Comparison of ENCODE assay signal across 22 cellular contexts in the genomic region with DNA sequence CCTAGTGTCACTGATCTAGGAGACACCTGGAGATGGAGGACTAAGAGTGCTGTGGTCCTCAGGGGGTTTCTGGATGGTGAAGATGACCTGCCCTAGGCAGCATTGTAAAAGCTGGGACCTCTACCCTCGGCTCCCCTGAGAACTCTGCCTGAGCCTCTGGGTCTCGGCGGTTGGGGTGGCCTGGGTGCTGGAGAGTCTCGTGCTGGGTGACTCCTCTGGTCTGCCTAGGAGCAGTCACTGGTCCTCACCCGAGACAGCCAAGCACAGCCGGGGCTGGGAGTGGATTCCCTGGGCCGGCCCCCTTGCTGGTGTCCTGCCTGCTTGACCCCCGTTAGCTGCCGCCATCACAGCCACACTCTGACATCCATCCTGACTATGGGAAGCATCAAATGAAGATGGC. TPM values are rescaled to one million over a fixed set of nuclear protein-coding genes. Genes with fewer than 3 reads are reported as not detected.
DNase-seq lines count a peak whose midpoint lies in the region; ATAC-seq, FAIRE-seq and TF ChIP-seq lines count a peak whose summit lies in the region.
"Had no signal": no experiment of that assay in that cellular context is flagged by ENCODE, and none has a peak within 500 bp of the region (broad histone marks: within the 10 kb centered on the region; RNA-seq: fewer than 3 reads in every experiment).

No MANE protein-coding gene starts in this region.

- H3K79me2 ChIP-seq in HepG2 (ENCODE audit: insufficient read depth, low read length), result peaks cover 18% of the 10 kb centered on the region

- H3K27ac ChIP-seq in BLaER1 (no peak overlapping the region), colonic mucosa (peak overlapping the region; percentile 63), HepG2 (ENCODE audit: extremely low read length, insufficient read depth, low read length) (peak overlapping the region; percentile 86), stomach (peak overlapping the region in 4 of 5 donors; percentile 74 to 86 (median 74))

- no peak for ATAC-seq in HepG2
- ATAC-seq in GM19397 (IDR thresholded peaks at IDR 0.05; ENCODE audit: unreplicated experiment), result no peak
- no peak for ATAC-seq in HG03439 (IDR thresholded peaks at IDR 0.05; ENCODE audit: unreplicated experiment)
- ATAC-seq: CD8-positive, alpha-beta T cell had no signal

- POLR2A ChIA-PET in HepG2 (lab: Yijun Ruan, JAX), result interaction anchor here (1.5 kb wide), 1 partner anchor 368 kb away, joined by 3 read pairs; no protein-coding TSS in a partner anchor

- in situ Hi-C loops in HepG2 (cut with HindIII; ENCODE audit: extremely low pct_ligation_motif_present, low pct_unique_long_range_greater_than_20kb), result no loop called here

- TF ChIP-seq EP300 in HepG2 (IDR thresholded peaks at IDR 0.05; ENCODE audit: low read depth in 2 of 2, low read length in 2 of 2), result no peak
- TF ChIP-seq EP300 in HepG2 (CRISPR knock-in tag; IDR thresholded peaks at IDR 0.05; ENCODE audit: borderline replicate concordance), result no peak
- no peak for TF ChIP-seq EP300 in stomach (IDR thresholded peaks at IDR 0.05)

- no peaks in the 10 kb centered on the region for H3K27me3 ChIP-seq in BLaER1
- no peaks in the 10 kb centered on the region for H3K27me3 ChIP-seq in colonic mucosa
- no peaks in the 10 kb centered on the region for H3K27me3 ChIP-seq in HepG2 (ENCODE audit: control insufficient read depth in 1 of 2, insufficient read depth in 2 of 2, low read length in 2 of 2)
- peaks cover 0 to 1% (median 0%) of the 10 kb centered on the region in 3 donors for H3K27me3 ChIP-seq in stomach
- H3K27me3 ChIP-seq: BLaER1 treated with 17β-estradiol and CSF1 and Interleukin-3, amounts not matched to agents 10 nM and 100 nM had no signal

- no peak for TF ChIP-seq POLR2A in HepG2 (IDR thresholded peaks at IDR 0.05; ENCODE audit: insufficient read depth in 1 of 2, low read depth in 2 of 2, low read length in 2 of 2)
- TF ChIP-seq POLR2A in stomach (IDR thresholded peaks at IDR 0.05), result no peak

- H3K4me2 ChIP-seq in BLaER1 (no peak overlapping the region), HepG2 (ENCODE audit: low read depth, low read length) (no peak overlapping the region)
- H3K4me2 ChIP-seq: BLaER1 treated with 17β-estradiol and CSF1 and Interleukin-3, amounts not matched to agents 10 nM and 100 nM had no signal

- no peak for FAIRE-seq in HepG2 (lab: Jason Lieb, UNC)
- FAIRE-seq: A204.1, GM12891, GM18507, H1 had no signal

- no peaks in the 10 kb centered on the region for H3K9me3 ChIP-seq in BLaER1
- H3K9me3 ChIP-seq in colonic mucosa, result no peaks in the 10 kb centered on the region
- H3K9me3 ChIP-seq in HepG2 (ENCODE audit: low read length), result no peaks in the 10 kb centered on the region
- H3K9me3 ChIP-seq in stomach, result no peaks in the 10 kb centered on the region
- H3K9me3 ChIP-seq: BLaER1 treated with 17β-estradiol and CSF1 and Interleukin-3, amounts not matched to agents 10 nM and 100 nM had no signal

- CTCF ChIA-PET in HepG2 (lab: Yijun Ruan, JAX; ENCODE audit: low intra/inter-chr PET ratio, low total read pairs), result no interaction called here

- intact Hi-C loops in colonic mucosa (cut with DNase I) (no loop called here), HepG2 (cut with micrococcal nuclease; ENCODE audit: unreplicated experiment) (no loop called here), stomach (cut with DNase I; ENCODE audit: low total_unique reads) (no loop called here)

- peaks cover 56% of the 10 kb centered on the region for H3K4me1 ChIP-seq in BLaER1
- H3K4me1 ChIP-seq in colonic mucosa, result peaks cover 14% of the 10 kb centered on the region
- H3K4me1 ChIP-seq in HepG2 (ENCODE audit: insufficient read depth, low read length), result peaks cover 33% of the 10 kb centered on the region
- peaks cover 12 to 76% (median 50%) of the 10 kb centered on the region in 4 donors for H3K4me1 ChIP-seq in stomach

- no peak for TF ChIP-seq RAD21 in HepG2 (CRISPR knock-in tag; IDR thresholded peaks at IDR 0.05)

- peaks cover 85% of the 10 kb centered on the region for H4K20me1 ChIP-seq in BLaER1
- no peaks in the 10 kb centered on the region for H4K20me1 ChIP-seq in HepG2 (ENCODE audit: insufficient read depth, low read length)

- H3K9ac ChIP-seq in BLaER1, result 0 out of 2 replicates have a peak overlapping the region, but pooled peaks have one; percentile 1
- peak overlapping the region in 1 of 2 donors; percentile 52 for H3K9ac ChIP-seq in colonic mucosa (ENCODE audit: low read depth in 2 of 2, low read length in 2 of 2)
- H3K9ac ChIP-seq in HepG2 (ENCODE audit: insufficient read depth, low read depth, low read length), result no peak overlapping the region

- DNase-seq in colonic mucosa (no peak), HepG2 (ENCODE audit: low spot score) (no peak), stomach (no peak), NOMO-1 treated with dmso at 0.1 percent for 144 hours (lab: John Stamatoyannopoulos, UW; ENCODE audit: unreplicated experiment) (no peak), DMS53 treated with DMSO at 0.1 percent for 48 hours (lab: John Stamatoyannopoulos, UW; ENCODE audit: unreplicated experiment) (no peak)
- DNase-seq: CD8-positive, alpha-beta T cell; DMS53; KBM-7; NCI-H1105; NCI-H1694 treated with DMSO at 0.1 percent for 48 hours; NCI-H510A; NCI-H748 treated with DMSO at 0.1 percent for 48 hours; OCI-M1; SIG-M5 had no signal

- WGBS in HepG2 (ENCODE audit: low lambda C conversion rate), result 92% methylated on average over 5 of the region's 9 CpGs
- WGBS in stomach, 5 donors, result 84 to 93% (median 88%) methylated on average over 3 to 9 of the region's 9 CpGs

- no peak for TF ChIP-seq CTCF in colonic mucosa (IDR thresholded peaks at IDR 0.05)
- TF ChIP-seq CTCF in HepG2 (CRISPR knock-in tag; IDR thresholded peaks at IDR 0.05), result no peak
- no peak for TF ChIP-seq CTCF in stomach (IDR thresholded peaks at IDR 0.05)

- peaks cover 87% of the 10 kb centered on the region for H3K36me3 ChIP-seq in BLaER1
- H3K36me3 ChIP-seq in colonic mucosa, result no peaks in the 10 kb centered on the region
- peaks cover 7 to 53% of the 10 kb centered on the region in 2 experiments for H3K36me3 ChIP-seq in HepG2 (replicated peaks in 1 of 2; ENCODE audit: control insufficient read depth in 1 of 2, insufficient read depth in 2 of 2, low read length in 2 of 2)
- H3K36me3 ChIP-seq in stomach, result peaks cover 13 to 66% (median 51%) of the 10 kb centered on the region in 4 donors

- BruUV-seq in HepG2 (replicated peaks; lab: Mats Ljungman, UMichigan), result no TSS peak

- H3K4me3 ChIP-seq in BLaER1, result no peak overlapping the region
- H3K4me3 ChIP-seq in colonic mucosa, result no peak overlapping the region
- H3K4me3 ChIP-seq in HepG2 (replicated peaks in 1 of 3; ENCODE audit: insufficient read depth in 1 of 3, low read depth in 2 of 3, low read length in 3 of 3), result no peak overlapping the region
- H3K4me3 ChIP-seq in stomach, result no peak overlapping the region
- H3K4me3 ChIP-seq: BLaER1 treated with 17β-estradiol and CSF1 and Interleukin-3, amounts not matched to agents 10 nM and 100 nM had no signal

- no peak overlapping the region for H2AFZ ChIP-seq in HepG2 (ENCODE audit: low read length)

TF ChIP-seq in HepG2, 621 proteins besides CTCF, POLR2A, EP300 and RAD21 (continues in another document):
- TF ChIP-seq KLF16 (CRISPR knock-in tag; IDR thresholded peaks at IDR 0.05) (no peak), ZNF501 (CRISPR knock-in tag; IDR thresholded peaks at IDR 0.05) (no peak), ZSCAN12 (CRISPR knock-in tag; IDR thresholded peaks at IDR 0.05) (no peak), ZNF484 (CRISPR knock-in tag; IDR thresholded peaks at IDR 0.05; ENCODE audit: borderline replicate concordance, low read depth) (no peak), KAT8 (CRISPR knock-in tag; IDR thresholded peaks at IDR 0.05) (no peak), ZNF737 (CRISPR knock-in tag; IDR thresholded peaks at IDR 0.05; ENCODE audit: borderline replicate concordance) (no peak)
- TF ChIP-seq, protein P1, sequence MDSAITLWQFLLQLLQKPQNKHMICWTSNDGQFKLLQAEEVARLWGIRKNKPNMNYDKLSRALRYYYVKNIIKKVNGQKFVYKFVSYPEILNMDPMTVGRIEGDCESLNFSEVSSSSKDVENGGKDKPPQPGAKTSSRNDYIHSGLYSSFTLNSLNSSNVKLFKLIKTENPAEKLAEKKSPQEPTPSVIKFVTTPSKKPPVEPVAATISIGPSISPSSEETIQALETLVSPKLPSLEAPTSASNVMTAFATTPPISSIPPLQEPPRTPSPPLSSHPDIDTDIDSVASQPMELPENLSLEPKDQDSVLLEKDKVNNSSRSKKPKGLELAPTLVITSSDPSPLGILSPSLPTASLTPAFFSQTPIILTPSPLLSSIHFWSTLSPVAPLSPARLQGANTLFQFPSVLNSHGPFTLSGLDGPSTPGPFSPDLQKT (CRISPR knock-in tag; IDR thresholded peaks at IDR 0.05; ENCODE audit: borderline replicate concordance), result no peak

RNA-seq across cellular contexts. Expression of a gene that starts 6.7 kb away (rescaled TPM):
- total RNA-seq in colonic mucosa (10 to 100 TPM; 13.8 to 14.0 TPM), HepG2 (2016; rRNA removed; fragmentation: Illumina TruSeq; extraction: Trizol) (13.4 and 16.7 TPM in 2 replicates), stomach (100 to 1,000 TPM in 1 of 5 donors, 10 to 100 TPM in 4; 16.5 to 172 (median 32.4) TPM)
- 8.5 and 10.1 TPM in 2 replicates for total RNA-seq in HepG2 (2016; cell fraction: cytosol; rRNA removed; fragmentation: Illumina TruSeq; extraction: Trizol; ENCODE audit: low read depth)
- total RNA-seq in HepG2 (2016; cell fraction: insoluble cytoplasmic fraction; rRNA removed; fragmentation: Illumina TruSeq; extraction: Trizol), result 13.8 and 17.7 TPM in 2 replicates
- 22.0 and 23.7 TPM in 2 replicates for total RNA-seq in HepG2 (2016; cell fraction: membrane; rRNA removed; fragmentation: Illumina TruSeq; extraction: Trizol)
- total RNA-seq in HepG2 (2016; cell fraction: nucleus; rRNA removed; fragmentation: Illumina TruSeq; extraction: Trizol), result 14.7 and 15.5 TPM in 2 replicates
- polyA plus RNA-seq in HepG2 (2011; rRNA removed) (13.2 and 19.1 TPM in 2 replicates), stomach (10 to 100 TPM; 14.1 to 28.8 (median 18.2) TPM)
- 13.7 and 21.4 TPM in 2 replicates for polyA plus RNA-seq in HepG2 (2011; cell fraction: cytosol; rRNA removed)
- 60.7 and 80.2 TPM in 2 replicates for polyA plus RNA-seq in HepG2 (2011; cell fraction: nucleus; rRNA removed)
- 6.1 and 12.6 TPM in 2 replicates for polyA plus RNA-seq in HepG2 (2012)
- polyA plus RNA-seq in HepG2 (2016; cell fraction: cytosol; fragmentation: Illumina TruSeq; extraction: Trizol; ENCODE audit: low read depth), result 12.7 and 15.4 TPM in 2 replicates
- polyA plus RNA-seq in HepG2 (2016; cell fraction: insoluble cytoplasmic fraction; fragmentation: Illumina TruSeq; extraction: Trizol; ENCODE audit: low read depth), result 17.7 and 18.6 TPM in 2 replicates
- polyA plus RNA-seq in HepG2 (2016; cell fraction: membrane; fragmentation: Illumina TruSeq; extraction: Trizol; ENCODE audit: low read depth), result 18.9 and 19.9 TPM in 2 replicates
- polyA plus RNA-seq in HepG2 (2016; cell fraction: nucleus; fragmentation: Illumina TruSeq; extraction: Trizol; ENCODE audit: insufficient read depth, low read depth), result 28.1 and 31.6 TPM in 2 replicates
- polyA minus RNA-seq in HepG2 (2011; rRNA and poly(A)+ RNA removed; ENCODE audit: low replicate concordance), result 25.7 and 46.7 TPM in 2 replicates
- polyA minus RNA-seq in HepG2 (2011; cell fraction: cytosol; rRNA and poly(A)+ RNA removed), result 5.5 and 6.6 TPM in 2 replicates
- 7.8 and 10.0 TPM in 2 replicates for polyA minus RNA-seq in HepG2 (2011; cell fraction: nucleus; rRNA and poly(A)+ RNA removed)
